24 cellular contexts compared by ENCODE assay signal in the genomic region with DNA sequence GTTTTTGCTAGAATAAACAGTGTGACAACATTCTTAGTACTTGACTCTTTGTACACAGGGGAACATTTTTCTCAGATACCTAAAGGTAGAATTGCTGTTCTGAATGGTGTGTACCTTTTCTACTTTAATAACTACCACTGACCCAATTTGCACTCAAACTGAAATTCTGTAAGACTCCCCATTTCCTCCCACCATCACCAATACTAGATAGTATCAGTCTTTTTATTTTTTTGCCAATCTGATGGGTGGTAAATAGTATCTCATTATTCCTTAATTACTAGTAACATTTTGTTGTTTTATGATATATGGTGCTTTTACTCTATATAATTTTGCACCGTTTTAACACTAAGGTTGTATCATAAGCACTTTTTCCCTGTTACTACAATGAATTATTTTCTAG.
"Had no signal": no experiment of that assay in that cellular context is flagged by ENCODE, and none has a peak within 500 bp of the region (broad histone marks: within the 10 kb centered on the region; RNA-seq: fewer than 3 reads in every experiment).

No MANE protein-coding gene starts in this region.

- ATAC-seq: effector memory CD8-positive, alpha-beta T cell; gastrocnemius medialis; gastroesophageal sphincter; heart left ventricle; heart right ventricle had no signal

- H3K9me3 ChIP-seq: colonic mucosa had no signal

- H3K4me3 ChIP-seq: colonic mucosa, coronary artery, dorsolateral prefrontal cortex, esophagus muscularis mucosa, esophagus squamous epithelium, gastrocnemius medialis, gastroesophageal sphincter, heart left ventricle, heart right ventricle, hepatocyte had no signal

- DNase-seq: colonic mucosa; cortex of kidney; dermis blood vessel endothelial cell; dorsolateral prefrontal cortex; effector CD4-positive, alpha-beta T cell; effector CD8-positive, alpha-beta T cell; effector memory CD4-positive, alpha-beta T cell; effector memory CD8-positive, alpha-beta T cell; endodermal cell; erythroblast; esophagus squamous epithelium; foreskin fibroblast; foreskin melanocyte; gastrocnemius medialis; glutamatergic neuron; head of caudate nucleus; heart left ventricle; heart right ventricle had no signal

- H3K27me3 Mint-ChIP-seq: dendritic cell treated with granulocyte-macrophage colony-stimulating factor and Interleukin-4, amounts not matched to agents 40 ng/mL and 50 ng/mL, for 4 days had no signal

- H3K36me3 ChIP-seq: colonic mucosa, esophagus muscularis mucosa, esophagus squamous epithelium, gastrocnemius medialis, gastroesophageal sphincter, heart left ventricle, heart right ventricle had no signal

- H3K4me2 ChIP-seq: hepatocyte had no signal

- H3K79me2 ChIP-seq: hepatocyte had no signal

- H3K27ac ChIP-seq: colonic mucosa, coronary artery, dorsolateral prefrontal cortex, epithelial cell of prostate, esophagus muscularis mucosa, gastrocnemius medialis, gastroesophageal sphincter, heart left ventricle, heart right ventricle, hepatocyte had no signal

- H3K4me1 ChIP-seq: colonic mucosa, esophagus muscularis mucosa, gastrocnemius medialis, gastroesophageal sphincter, heart left ventricle, heart right ventricle had no signal

- H3K9me3 Mint-ChIP-seq: dendritic cell treated with granulocyte-macrophage colony-stimulating factor and Interleukin-4, amounts not matched to agents 40 ng/mL and 50 ng/mL, for 4 days had no signal

- H3K4me1 Mint-ChIP-seq: endodermal cell had no signal

- H3K27me3 ChIP-seq: colonic mucosa, dorsolateral prefrontal cortex, esophagus muscularis mucosa, esophagus squamous epithelium, gastrocnemius medialis, gastroesophageal sphincter, heart left ventricle, heart right ventricle, hepatocyte had no signal

- H3K27ac Mint-ChIP-seq: dendritic cell treated with granulocyte-macrophage colony-stimulating factor and Interleukin-4, amounts not matched to agents 40 ng/mL and 50 ng/mL, for 4 days; effector memory CD8-positive, alpha-beta T cell; endodermal cell had no signal

- H2AFZ ChIP-seq: hepatocyte had no signal

- H3K4me3 Mint-ChIP-seq: dendritic cell treated with granulocyte-macrophage colony-stimulating factor and Interleukin-4, amounts not matched to agents 40 ng/mL and 50 ng/mL, for 4 days; effector memory CD8-positive, alpha-beta T cell; endodermal cell had no signal
